1 cellular context compared by ENCODE assay signal in the genomic region with DNA sequence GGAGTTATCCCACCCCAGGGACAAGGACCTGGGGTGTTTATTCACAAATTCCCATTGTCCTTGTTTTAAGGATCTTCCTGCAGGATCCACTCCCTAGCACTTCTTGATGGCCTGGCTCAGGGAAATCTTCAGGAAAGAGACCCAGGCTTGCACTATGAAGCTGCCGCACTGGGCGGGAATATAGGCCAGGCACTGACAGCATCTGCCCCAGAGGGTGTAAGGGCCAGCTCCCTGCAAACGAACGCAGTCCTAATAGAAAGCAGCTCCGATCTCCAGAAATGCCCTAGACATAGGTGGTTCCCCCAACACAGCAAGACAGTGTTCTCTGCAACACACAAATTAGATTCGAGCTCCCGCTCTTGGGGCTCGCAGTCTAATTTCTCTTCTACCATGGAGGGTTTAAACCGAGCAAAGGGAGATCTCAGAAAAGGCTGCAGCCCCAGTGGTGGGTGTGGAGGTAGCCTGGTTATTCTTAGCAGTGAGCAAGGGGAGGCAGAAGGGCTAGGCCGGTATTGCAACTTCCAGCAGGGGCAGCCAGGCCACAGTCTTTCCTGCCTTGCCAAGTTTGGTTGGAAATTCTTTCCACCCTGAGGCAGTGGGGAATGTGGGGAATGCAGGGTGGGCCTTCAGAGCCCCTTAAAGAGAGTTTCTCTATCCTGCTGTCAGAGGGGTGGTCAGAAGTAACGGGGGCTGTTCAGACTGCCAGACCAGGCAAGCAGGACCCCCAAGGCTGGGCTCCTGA.
TF ChIP-seq lines count a peak whose summit lies in the region.

No MANE protein-coding gene starts in this region.

TF ChIP-seq in H1, 55 proteins besides CTCF, POLR2A, EP300 and RAD21:
- TF ChIP-seq SP1 (IDR thresholded peaks at IDR 0.05; ENCODE audit: low read depth, low read length): 0 out of 2 replicates have a peak, but pooled peaks have one; percentile 34
- TF ChIP-seq ASH2L (IDR thresholded peaks at IDR 0.05; ENCODE audit: low read length): peak; percentile 57
- TF ChIP-seq HDAC2 (IDR thresholded peaks at IDR 0.05; ENCODE audit: borderline replicate concordance in 1 of 2, low read depth in 2 of 2, low read length in 2 of 2): 0 out of 4 replicates have a peak, but pooled peaks of 1 of the 2 experiments have one; percentile 43
- peak; percentile 46 for TF ChIP-seq SRF (IDR thresholded peaks at IDR 0.05; ENCODE audit: low read depth, low read length)
- peak; percentile 49 for TF ChIP-seq E2F6 (IDR thresholded peaks at IDR 0.05)
- TF ChIP-seq TEAD4 (IDR thresholded peaks at IDR 0.05; ENCODE audit: low read depth, low read length): peak; percentile 96
- TF ChIP-seq JUND (IDR thresholded peaks at IDR 0.05; ENCODE audit: low read length): no peak
- TF ChIP-seq TBP (IDR thresholded peaks at IDR 0.05; ENCODE audit: low read depth, low read length): peak; percentile 50; the same call in 1 of the 2 replicates
- no peak for TF ChIP-seq CTBP2 (IDR thresholded peaks at IDR 0.05; ENCODE audit: borderline replicate concordance, insufficient read depth, insufficient read length, low read length)
- TF ChIP-seq MAX (IDR thresholded peaks at IDR 0.05): no peak
